Comparison of ENCODE assay signal across 10 cellular contexts in genomic region chr11:76382209-76382608, GRCh38. TPM values are rescaled to one million over a fixed set of nuclear protein-coding genes. Genes with fewer than 3 reads are reported as not detected.
DNase-seq lines count a peak whose midpoint lies in the region; ATAC-seq and TF ChIP-seq lines count a peak whose summit lies in the region.
"Had no signal": no experiment of that assay in that cellular context is flagged by ENCODE, and none has a peak within 500 bp of the region (broad histone marks: within the 10 kb centered on the region; RNA-seq: fewer than 3 reads in every experiment).

No MANE protein-coding gene starts in this region.

- no peak for TF ChIP-seq EP300 in SK-N-SH (IDR thresholded peaks at IDR 0.05; ENCODE audit: borderline replicate concordance in 1 of 2, low read depth in 1 of 2, low read length in 1 of 2)

- H3K27ac Mint-ChIP-seq in endodermal cell = no peak overlapping the region

- no TSS peak for BruUV-seq in PC-3 (replicated peaks; lab: Mats Ljungman, UMichigan)

- CTCF ChIA-PET in SK-N-SH (lab: Yijun Ruan, JAX) (no interaction called here), PC-3 (lab: Charles Lee) (no interaction called here)

- no peak for DNase-seq in SK-N-SH
- DNase-seq in PC-3 = no peak
- DNase-seq in endodermal cell = no peak
- DNase-seq in psoas muscle = no peak
- no peak for DNase-seq in effector CD8-positive, alpha-beta T cell (lab: John Stamatoyannopoulos, UW)
- no peak for DNase-seq in NCI-H82 treated with DMSO at 0.1 percent for 48 hours (lab: John Stamatoyannopoulos, UW; ENCODE audit: unreplicated experiment)
- DNase-seq: NCI-H446 had no signal

- H3K79me2 ChIP-seq in SK-N-SH (ENCODE audit: insufficient read depth) (peaks cover 33% of the 10 kb centered on the region), PC-3 (ENCODE audit: low read length) (peaks cover 46% of the 10 kb centered on the region)

- H3K4me3 Mint-ChIP-seq in endodermal cell = peak overlapping the region; percentile 85

- H3K9me3 Mint-ChIP-seq in endodermal cell = no peaks in the 10 kb centered on the region

- H3K9ac ChIP-seq in SK-N-SH (no peak overlapping the region), PC-3 (ENCODE audit: low read length) (no peak overlapping the region), endodermal cell (ENCODE audit: extremely low read depth, low read length, poor library complexity, severe bottlenecking) (no peak overlapping the region)
- H3K9ac ChIP-seq: parathyroid adenoma had no signal

- H3K36me3 ChIP-seq in SK-N-SH (replicated peaks in 1 of 2; ENCODE audit: control insufficient read depth in 1 of 2, insufficient read depth in 2 of 2, low read length in 1 of 2) (no peaks in the 10 kb centered on the region), PC-3 (ENCODE audit: low read depth, low read length) (no peaks in the 10 kb centered on the region), endodermal cell (ENCODE audit: control insufficient read depth, insufficient read depth, low read length) (no peaks in the 10 kb centered on the region), psoas muscle (ENCODE audit: insufficient read depth in 1 of 2, low read depth in 1 of 2) (peaks cover 0 to 3% of the 10 kb centered on the region in 2 donors)

- H2AFZ ChIP-seq in SK-N-SH (ENCODE audit: low read depth) = peak overlapping the region; percentile 98; the same call in 1 of the 2 replicates
- no peak overlapping the region for H2AFZ ChIP-seq in PC-3 (ENCODE audit: low read length)

- peak overlapping the region; percentile 74 to 85; a peak in 3 of 4 replicates for H3K4me3 ChIP-seq in SK-N-SH (ENCODE audit: low read depth in 2 of 2, low read length in 1 of 2)
- peak overlapping the region; percentile 73; the same call in 1 of the 2 replicates for H3K4me3 ChIP-seq in PC-3 (ENCODE audit: low read length)
- H3K4me3 ChIP-seq in endodermal cell (ENCODE audit: low read length) = peak overlapping the region; percentile 98
- H3K4me3 ChIP-seq in psoas muscle = peak overlapping the region; percentile 90

- POLR2A ChIA-PET in SK-N-SH (lab: Yijun Ruan, JAX) (no interaction called here), PC-3 (lab: Charles Lee; ENCODE audit: unreplicated experiment) (interaction anchor here (0.6 kb wide), 1 partner anchor 1074 kb away, joined by 4 read pairs; no protein-coding TSS in a partner anchor)

- peaks cover 12% of the 10 kb centered on the region for H3K27me3 Mint-ChIP-seq in endodermal cell (ENCODE audit: insufficient read depth)

- peaks cover 17 to 25% of the 10 kb centered on the region in 2 experiments; a peak in 3 of 4 replicates for H3K4me1 ChIP-seq in SK-N-SH (ENCODE audit: control insufficient read depth in 1 of 2, insufficient read depth in 2 of 2, low read depth in 1 of 2, low read length in 1 of 2)
- peaks cover 21% of the 10 kb centered on the region for H3K4me1 ChIP-seq in PC-3 (ENCODE audit: insufficient read depth, low read length)
- peaks cover 3% of the 10 kb centered on the region for H3K4me1 ChIP-seq in endodermal cell (ENCODE audit: control insufficient read depth, insufficient read depth, low read length)
- peaks cover 31% of the 10 kb centered on the region for H3K4me1 ChIP-seq in psoas muscle

- H4K20me1 ChIP-seq in SK-N-SH (ENCODE audit: insufficient read depth) = peaks cover 19% of the 10 kb centered on the region
- peaks cover 22% of the 10 kb centered on the region for H4K20me1 ChIP-seq in PC-3 (ENCODE audit: low read length)

- intact Hi-C loops in PC-3 (cut with micrococcal nuclease) = no loop called here
- intact Hi-C loops in psoas muscle (cut with DNase I) = loop anchor here in 1 of 2 donors (1.0 kb wide), 1 partner anchor 62 kb away; no protein-coding TSS in a partner anchor

- H3K4me1 Mint-ChIP-seq in endodermal cell = peaks cover 30% of the 10 kb centered on the region

- peaks cover 5% of the 10 kb centered on the region for H3K36me3 Mint-ChIP-seq in endodermal cell (ENCODE audit: low read depth)

- H3K9me2 ChIP-seq in SK-N-SH (no peaks in the 10 kb centered on the region), PC-3 (replicated peaks; ENCODE audit: low read length) (no peaks in the 10 kb centered on the region)

- H3K27ac ChIP-seq in SK-N-SH (ENCODE audit: low read depth in 2 of 2, low read length in 1 of 2) (no peak overlapping the region), PC-3 (ENCODE audit: low read length) (no peak overlapping the region), endodermal cell (ENCODE audit: low read depth, low read length) (no peak overlapping the region), psoas muscle (no peak overlapping the region)
- H3K27ac ChIP-seq: parathyroid adenoma had no signal

- H3F3A ChIP-seq in SK-N-SH (replicated peaks; ENCODE audit: insufficient read depth) (no peaks in the 10 kb centered on the region), PC-3 (ENCODE audit: low read length, unreplicated experiment) (no peaks in the 10 kb centered on the region)

- H3K9me3 ChIP-seq in SK-N-SH (no peaks in the 10 kb centered on the region), PC-3 (ENCODE audit: low read length) (no peaks in the 10 kb centered on the region), endodermal cell (ENCODE audit: control insufficient read depth, low read length) (no peaks in the 10 kb centered on the region), psoas muscle (no peaks in the 10 kb centered on the region)

- TF ChIP-seq CTCF in SK-N-SH (IDR thresholded peaks at IDR 0.05) (no peak), PC-3 (conservative IDR thresholded peaks at IDR 0.05; ENCODE audit: low read depth, low read length) (no peak), endodermal cell (conservative IDR thresholded peaks at IDR 0.05) (no peak), psoas muscle (IDR thresholded peaks at IDR 0.05) (no peak)

- no peak for ATAC-seq in SK-N-SH treated with all-trans-retinoic acid at 6 μM for 48 hours
- ATAC-seq in PC-3 = no peak
- ATAC-seq in psoas muscle = no peak
- ATAC-seq in GM21723 (IDR thresholded peaks at IDR 0.05; ENCODE audit: unreplicated experiment) = no peak

- H3K4me2 ChIP-seq in SK-N-SH (peak overlapping the region; percentile 83), PC-3 (ENCODE audit: low read length) (peak overlapping the region; percentile 93)

- WGBS in SK-N-SH (ENCODE audit: low lambda C conversion rate) = 97% methylated on average over 5 of the region's 6 CpGs
- 83 to 89% methylated on average over 4 to 6 of the region's 6 CpGs for WGBS in endodermal cell (ENCODE audit: insufficient coverage in 1 of 2, insufficient read length in 1 of 2), 2 experiments
- 79 to 87% (median 83%) methylated on average over 6 of the region's 6 CpGs for WGBS in psoas muscle, 3 donors

- TF ChIP-seq RAD21 in SK-N-SH (IDR thresholded peaks at IDR 0.05; ENCODE audit: low read length) = no peak

- H3K27me3 ChIP-seq in SK-N-SH (ENCODE audit: insufficient read depth) (no peaks in the 10 kb centered on the region), PC-3 (ENCODE audit: low read length) (no peaks in the 10 kb centered on the region), endodermal cell (ENCODE audit: control insufficient read depth, insufficient read depth, low read length, poor library complexity, severe bottlenecking) (no peaks in the 10 kb centered on the region), psoas muscle (ENCODE audit: insufficient read depth in 3 of 3, low read length in 2 of 3) (no peaks in the 10 kb centered on the region)

TF ChIP-seq in SK-N-SH, 30 proteins besides CTCF, POLR2A, EP300 and RAD21 (continues in another document):
- no peak for TF ChIP-seq PBX3 (IDR thresholded peaks at IDR 0.05)

TF ChIP-seq in SK-N-SH treated with all-trans-retinoic acid at 6 μM for 48 hours, 23 proteins besides CTCF, POLR2A, EP300 and RAD21 (continues in another document):
- TF ChIP-seq POU6F1 (CRISPR knock-in tag; IDR thresholded peaks at IDR 0.05; ENCODE audit: borderline replicate concordance, low read depth) (no peak), OSR1 (CRISPR knock-in tag; IDR thresholded peaks at IDR 0.05) (no peak), ZC3H10 (CRISPR knock-in tag; IDR thresholded peaks at IDR 0.05) (no peak), CREB5 (CRISPR knock-in tag; IDR thresholded peaks at IDR 0.05; ENCODE audit: low read depth) (no peak)

RNA-seq across cellular contexts. Expression of gene GVQW3, which starts 1.1 kb away (rescaled TPM):
- polyA plus RNA-seq in SK-N-SH (2012; rRNA removed) (2.3 and 3.9 TPM in 2 replicates), psoas muscle (1 to 10 TPM in 1 of 3 donors, under 1 TPM in 2; 0.30 to 2.7 (median 0.40) TPM)
- 1.2 and 1.5 TPM in 2 replicates for polyA plus RNA-seq in SK-N-SH (2012; cell fraction: cytosol; rRNA removed)
- polyA plus RNA-seq in SK-N-SH (2012; cell fraction: nucleus; rRNA removed) = 6.4 and 10.7 TPM in 2 replicates
- total RNA-seq in PC-3 (2014; rRNA removed) (1.2 and 3.4 TPM in 2 replicates), endodermal cell (10 to 100 TPM in 1 of 2 donors, 1 to 10 TPM in 1; 6.6 to 13.5 TPM), psoas muscle (under 1 TPM; 0.17 to 0.94 (median 0.55) TPM)
- polyA plus RNA-seq in endodermal cell (2013, experiment 1 of 2) = 8.3 TPM
- 7.7 TPM for polyA plus RNA-seq in endodermal cell (2013, experiment 2 of 2)

RNA-seq across cellular contexts. Expression of gene THAP12, which starts 1.3 kb away (rescaled TPM):
- polyA plus RNA-seq in SK-N-SH (2012; rRNA removed) = 14.9 and 19.6 TPM in 2 replicates
- 26.2 and 33.2 TPM in 2 replicates for polyA plus RNA-seq in SK-N-SH (2012; cell fraction: cytosol; rRNA removed)
- polyA plus RNA-seq in SK-N-SH (2012; cell fraction: nucleus; rRNA removed) = 5.4 and 11.4 TPM in 2 replicates
- total RNA-seq in PC-3 (2014; rRNA removed) = 42.2 and 50.5 TPM in 2 replicates
- 10 to 100 TPM; 39.6 to 46.2 TPM for total RNA-seq in endodermal cell
- 55.9 TPM for polyA plus RNA-seq in endodermal cell (2013, experiment 1 of 2)
- 53.8 TPM for polyA plus RNA-seq in endodermal cell (2013, experiment 2 of 2)
- total RNA-seq in psoas muscle = 10 to 100 TPM; 21.8 to 38.1 (median 34.7) TPM
- polyA plus RNA-seq in psoas muscle = 10 to 100 TPM; 15.6 to 35.9 (median 17.1) TPM
